ENCODE assay signal across 1 cellular context in the genomic region with DNA sequence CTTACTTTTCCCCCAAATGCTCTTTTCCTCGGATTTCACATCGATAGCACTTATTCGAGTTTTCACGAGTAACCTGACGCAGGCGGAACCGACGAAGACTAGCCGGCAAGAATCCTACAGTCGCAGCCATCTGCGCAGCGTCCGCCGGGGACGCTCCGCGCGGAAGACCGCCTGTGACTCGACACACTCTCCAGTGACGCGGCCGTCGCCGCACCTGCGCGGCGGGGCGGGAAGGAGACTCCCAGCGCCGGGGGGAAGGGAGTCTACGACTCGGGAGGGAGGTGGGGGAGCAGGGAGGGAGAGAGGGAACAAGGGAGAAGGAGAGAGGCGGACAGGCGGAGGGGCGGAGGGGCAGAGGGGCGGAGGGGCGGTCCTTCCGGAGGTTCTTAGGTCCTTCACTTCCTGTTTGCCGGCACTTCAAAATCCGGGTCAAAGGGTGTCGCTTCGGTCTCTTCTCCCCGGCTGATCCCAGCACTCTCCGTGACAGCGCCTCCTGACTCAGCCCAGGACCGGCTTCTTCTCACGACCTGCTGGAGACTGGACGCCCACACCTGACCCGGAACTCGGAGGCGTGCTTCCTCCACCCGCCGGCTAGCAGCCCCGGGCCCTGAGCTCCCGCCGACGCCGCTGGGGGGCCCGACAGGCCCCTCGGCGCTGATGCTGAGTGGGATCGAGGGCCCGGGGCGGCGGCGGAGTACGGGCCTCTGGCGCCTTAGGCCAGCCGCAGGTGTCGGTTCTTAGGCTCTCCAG.
TF ChIP-seq lines count a peak whose summit lies in the region.

A gene with protein sequence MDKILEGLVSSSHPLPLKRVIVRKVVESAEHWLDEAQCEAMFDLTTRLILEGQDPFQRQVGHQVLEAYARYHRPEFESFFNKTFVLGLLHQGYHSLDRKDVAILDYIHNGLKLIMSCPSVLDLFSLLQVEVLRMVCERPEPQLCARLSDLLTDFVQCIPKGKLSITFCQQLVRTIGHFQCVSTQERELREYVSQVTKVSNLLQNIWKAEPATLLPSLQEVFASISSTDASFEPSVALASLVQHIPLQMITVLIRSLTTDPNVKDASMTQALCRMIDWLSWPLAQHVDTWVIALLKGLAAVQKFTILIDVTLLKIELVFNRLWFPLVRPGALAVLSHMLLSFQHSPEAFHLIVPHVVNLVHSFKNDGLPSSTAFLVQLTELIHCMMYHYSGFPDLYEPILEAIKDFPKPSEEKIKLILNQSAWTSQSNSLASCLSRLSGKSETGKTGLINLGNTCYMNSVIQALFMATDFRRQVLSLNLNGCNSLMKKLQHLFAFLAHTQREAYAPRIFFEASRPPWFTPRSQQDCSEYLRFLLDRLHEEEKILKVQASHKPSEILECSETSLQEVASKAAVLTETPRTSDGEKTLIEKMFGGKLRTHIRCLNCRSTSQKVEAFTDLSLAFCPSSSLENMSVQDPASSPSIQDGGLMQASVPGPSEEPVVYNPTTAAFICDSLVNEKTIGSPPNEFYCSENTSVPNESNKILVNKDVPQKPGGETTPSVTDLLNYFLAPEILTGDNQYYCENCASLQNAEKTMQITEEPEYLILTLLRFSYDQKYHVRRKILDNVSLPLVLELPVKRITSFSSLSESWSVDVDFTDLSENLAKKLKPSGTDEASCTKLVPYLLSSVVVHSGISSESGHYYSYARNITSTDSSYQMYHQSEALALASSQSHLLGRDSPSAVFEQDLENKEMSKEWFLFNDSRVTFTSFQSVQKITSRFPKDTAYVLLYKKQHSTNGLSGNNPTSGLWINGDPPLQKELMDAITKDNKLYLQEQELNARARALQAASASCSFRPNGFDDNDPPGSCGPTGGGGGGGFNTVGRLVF (plus strand): TSS at position 415 of the 750 bp plus-strand sequence. CDS start 534 bp downstream, outside the sequence.

TF ChIP-seq in WTC11, 78 proteins besides CTCF, POLR2A, EP300 and RAD21 (continued from another document):
- TF ChIP-seq E2F5 (CRISPR knock-in tag; IDR thresholded peaks at IDR 0.05) = 0 out of 2 replicates have a peak, but pooled peaks have one; percentile 16
- no peak for TF ChIP-seq EMX1 (CRISPR knock-in tag; IDR thresholded peaks at IDR 0.05)
- peak; percentile 55; the same call in 1 of the 2 replicates for TF ChIP-seq MAX (CRISPR knock-in tag; IDR thresholded peaks at IDR 0.05)
- TF ChIP-seq, protein P1, sequence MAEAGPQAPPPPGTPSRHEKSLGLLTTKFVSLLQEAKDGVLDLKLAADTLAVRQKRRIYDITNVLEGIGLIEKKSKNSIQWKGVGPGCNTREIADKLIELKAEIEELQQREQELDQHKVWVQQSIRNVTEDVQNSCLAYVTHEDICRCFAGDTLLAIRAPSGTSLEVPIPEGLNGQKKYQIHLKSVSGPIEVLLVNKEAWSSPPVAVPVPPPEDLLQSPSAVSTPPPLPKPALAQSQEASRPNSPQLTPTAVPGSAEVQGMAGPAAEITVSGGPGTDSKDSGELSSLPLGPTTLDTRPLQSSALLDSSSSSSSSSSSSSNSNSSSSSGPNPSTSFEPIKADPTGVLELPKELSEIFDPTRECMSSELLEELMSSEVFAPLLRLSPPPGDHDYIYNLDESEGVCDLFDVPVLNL (CRISPR knock-in tag; IDR thresholded peaks at IDR 0.05; ENCODE audit: borderline replicate concordance, low read depth) = no peak
- TF ChIP-seq FOXP1 (CRISPR knock-in tag; IDR thresholded peaks at IDR 0.05; ENCODE audit: borderline replicate concordance) = 0 out of 2 replicates have a peak, but pooled peaks have one; percentile 21
- TF ChIP-seq FOXK1 (CRISPR knock-in tag; IDR thresholded peaks at IDR 0.05) = peak; percentile 60; the same call in 1 of the 2 replicates
- 0 out of 2 replicates have a peak, but pooled peaks have one; percentile 20 for TF ChIP-seq NFE2L1 (CRISPR knock-in tag; IDR thresholded peaks at IDR 0.05)
- TF ChIP-seq NR2C2 (CRISPR knock-in tag; IDR thresholded peaks at IDR 0.05) = peak; percentile 76
- TF ChIP-seq ZNF281 (CRISPR knock-in tag; IDR thresholded peaks at IDR 0.05) = 0 out of 2 replicates have a peak, but pooled peaks have one; percentile 76
- TF ChIP-seq TP53 (CRISPR knock-in tag; IDR thresholded peaks at IDR 0.05) = no peak
